ENCODE assay signal across 1 cellular context in genomic region chr10:14954001-14954770, GRCh38.
TF ChIP-seq lines count a peak whose summit lies in the region.

DCLRE1C (minus strand) TSS chr10:14954096; CDS start chr10:14954010, 86 bp downstream.

TF ChIP-seq in A549, 52 proteins besides CTCF, POLR2A, EP300 and RAD21 (continued from another document):
- TF ChIP-seq, protein P1, sequence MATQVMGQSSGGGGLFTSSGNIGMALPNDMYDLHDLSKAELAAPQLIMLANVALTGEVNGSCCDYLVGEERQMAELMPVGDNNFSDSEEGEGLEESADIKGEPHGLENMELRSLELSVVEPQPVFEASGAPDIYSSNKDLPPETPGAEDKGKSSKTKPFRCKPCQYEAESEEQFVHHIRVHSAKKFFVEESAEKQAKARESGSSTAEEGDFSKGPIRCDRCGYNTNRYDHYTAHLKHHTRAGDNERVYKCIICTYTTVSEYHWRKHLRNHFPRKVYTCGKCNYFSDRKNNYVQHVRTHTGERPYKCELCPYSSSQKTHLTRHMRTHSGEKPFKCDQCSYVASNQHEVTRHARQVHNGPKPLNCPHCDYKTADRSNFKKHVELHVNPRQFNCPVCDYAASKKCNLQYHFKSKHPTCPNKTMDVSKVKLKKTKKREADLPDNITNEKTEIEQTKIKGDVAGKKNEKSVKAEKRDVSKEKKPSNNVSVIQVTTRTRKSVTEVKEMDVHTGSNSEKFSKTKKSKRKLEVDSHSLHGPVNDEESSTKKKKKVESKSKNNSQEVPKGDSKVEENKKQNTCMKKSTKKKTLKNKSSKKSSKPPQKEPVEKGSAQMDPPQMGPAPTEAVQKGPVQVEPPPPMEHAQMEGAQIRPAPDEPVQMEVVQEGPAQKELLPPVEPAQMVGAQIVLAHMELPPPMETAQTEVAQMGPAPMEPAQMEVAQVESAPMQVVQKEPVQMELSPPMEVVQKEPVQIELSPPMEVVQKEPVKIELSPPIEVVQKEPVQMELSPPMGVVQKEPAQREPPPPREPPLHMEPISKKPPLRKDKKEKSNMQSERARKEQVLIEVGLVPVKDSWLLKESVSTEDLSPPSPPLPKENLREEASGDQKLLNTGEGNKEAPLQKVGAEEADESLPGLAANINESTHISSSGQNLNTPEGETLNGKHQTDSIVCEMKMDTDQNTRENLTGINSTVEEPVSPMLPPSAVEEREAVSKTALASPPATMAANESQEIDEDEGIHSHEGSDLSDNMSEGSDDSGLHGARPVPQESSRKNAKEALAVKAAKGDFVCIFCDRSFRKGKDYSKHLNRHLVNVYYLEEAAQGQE (IDR thresholded peaks at IDR 0.05) = no peak
- TF ChIP-seq CBX8 (IDR thresholded peaks at IDR 0.05) = no peak
- TF ChIP-seq RFX5 (IDR thresholded peaks at IDR 0.05) = peak; percentile 68; the same call in 1 of the 2 replicates
- no peak for TF ChIP-seq TFCP2L1 (CRISPR knock-in tag; IDR thresholded peaks at IDR 0.05)
- no peak for TF ChIP-seq SREBF2 (IDR thresholded peaks at IDR 0.05)
- no peak for TF ChIP-seq ZSCAN20 (CRISPR knock-in tag; IDR thresholded peaks at IDR 0.05)
- TF ChIP-seq NPAS2 (CRISPR knock-in tag; IDR thresholded peaks at IDR 0.05; ENCODE audit: borderline replicate concordance) = no peak
- no peak for TF ChIP-seq BHLHE40 (IDR thresholded peaks at IDR 0.05; ENCODE audit: low read depth, low read length)
- no peak for TF ChIP-seq CHD2 (IDR thresholded peaks at IDR 0.05; ENCODE audit: low read length, partially characterized antibody)
- no peak for TF ChIP-seq TP53 (CRISPR knock-in tag; IDR thresholded peaks at IDR 0.05)
- TF ChIP-seq MAFK (IDR thresholded peaks at IDR 0.05; ENCODE audit: partially characterized antibody) = no peak
- peak; percentile 14; the same call in 1 of the 2 replicates for TF ChIP-seq PHF8 (IDR thresholded peaks at IDR 0.05; ENCODE audit: borderline replicate concordance, low read depth)
- TF ChIP-seq NR3C1 (IDR thresholded peaks at IDR 0.05) = no peak
- TF ChIP-seq E2F6 (IDR thresholded peaks at IDR 0.05; ENCODE audit: borderline replicate concordance, low read depth) = peak; percentile 97
- no peak for TF ChIP-seq FOSL2 (IDR thresholded peaks at IDR 0.05)
- 0 out of 2 replicates have a peak, but pooled peaks have one; percentile 20 for TF ChIP-seq FOSL2 (CRISPR knock-in tag; IDR thresholded peaks at IDR 0.05)
- TF ChIP-seq ZFP36 (IDR thresholded peaks at IDR 0.05; ENCODE audit: borderline replicate concordance, partially characterized antibody) = no peak
- TF ChIP-seq CHD4 (IDR thresholded peaks at IDR 0.05; ENCODE audit: borderline replicate concordance) = no peak
- no peak for TF ChIP-seq CBX2 (IDR thresholded peaks at IDR 0.05; ENCODE audit: borderline replicate concordance, low read depth)
- TF ChIP-seq RNF2 (IDR thresholded peaks at IDR 0.05; ENCODE audit: borderline replicate concordance, low read depth) = no peak
- TF ChIP-seq MAZ (IDR thresholded peaks at IDR 0.05; ENCODE audit: borderline replicate concordance, low read depth, low read length) = no peak
- peak; percentile 98 for TF ChIP-seq MAX (IDR thresholded peaks at IDR 0.05)
- TF ChIP-seq RCOR1 (IDR thresholded peaks at IDR 0.05; ENCODE audit: low read depth, low read length) = no peak
- TF ChIP-seq KDM5A (IDR thresholded peaks at IDR 0.05) = no peak; the same call in 1 of the 2 replicates
- 0 out of 2 replicates have a peak, but pooled peaks have one; percentile 31 for TF ChIP-seq HOXB5 (CRISPR knock-in tag; IDR thresholded peaks at IDR 0.05)
- TF ChIP-seq MYC (IDR thresholded peaks at IDR 0.05; ENCODE audit: borderline replicate concordance, low read length) = peak; percentile 20; the same call in 1 of the 2 replicates
- no peak for TF ChIP-seq CEBPB (IDR thresholded peaks at IDR 0.05)
- TF ChIP-seq SMC3 (IDR thresholded peaks at IDR 0.05) = no peak
- no peak for TF ChIP-seq ZNF302 (CRISPR knock-in tag; IDR thresholded peaks at IDR 0.05)
- peak; percentile 70; the same call in 1 of the 3 replicates for TF ChIP-seq BCL3 (IDR thresholded peaks at IDR 0.05)
- TF ChIP-seq ATOH8 (CRISPR knock-in tag; IDR thresholded peaks at IDR 0.05; ENCODE audit: low read depth) = no peak
